Comparison of ENCODE assay signal across 10 cellular contexts in the genomic region with DNA sequence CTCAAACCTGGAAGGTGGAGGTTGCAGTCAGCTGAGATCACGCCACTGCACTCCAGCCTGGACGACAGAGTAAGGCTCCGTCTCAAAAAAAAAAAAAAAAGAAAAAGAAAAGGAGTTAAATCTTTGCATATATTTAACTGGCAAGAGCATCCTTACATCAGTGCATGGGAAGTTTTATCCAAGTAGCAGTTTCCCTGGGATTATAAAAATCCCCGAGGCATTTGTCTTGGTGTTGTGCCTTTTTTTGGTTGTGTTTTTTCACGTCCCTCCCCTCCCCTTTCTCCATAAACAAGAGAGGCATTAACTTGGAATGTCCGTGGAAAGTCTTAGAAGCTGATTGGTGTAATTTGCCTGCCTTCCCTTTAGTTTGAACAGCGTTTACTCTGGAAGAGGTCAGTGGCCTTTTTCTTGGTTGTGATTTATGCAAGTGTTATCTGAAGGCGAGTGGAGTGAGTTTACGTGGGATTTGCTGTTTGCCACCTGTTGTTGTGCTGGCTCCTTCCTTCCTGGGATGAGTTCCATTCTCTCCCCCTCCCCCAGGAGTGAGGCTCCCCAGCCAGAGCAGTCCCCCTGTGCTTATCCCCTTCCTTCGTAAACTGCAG. TPM values are rescaled to one million over a fixed set of nuclear protein-coding genes. Genes with fewer than 3 reads are reported as not detected.
A peak's percentile ranks its signal among the peaks of the same experiment; 100 is the strongest.
DNase-seq lines count a peak whose midpoint lies in the region; ATAC-seq, FAIRE-seq and TF ChIP-seq lines count a peak whose summit lies in the region.
"Had no signal": no experiment of that assay in that cellular context is flagged by ENCODE, and none has a peak within 500 bp of the region (broad histone marks: within the 10 kb centered on the region; RNA-seq: fewer than 3 reads in every experiment).

No MANE protein-coding gene starts in this region.

- peak overlapping the region; percentile 95 for H3K27ac ChIP-seq in colonic mucosa

- TF ChIP-seq CTCF in Loucy (conservative IDR thresholded peaks at IDR 0.05; ENCODE audit: low read length) (no peak), colonic mucosa (IDR thresholded peaks at IDR 0.05) (no peak)

- no peak overlapping the region for H2AFZ ChIP-seq in Loucy (ENCODE audit: low read length)

- H3K4me1 ChIP-seq in Loucy (ENCODE audit: insufficient read depth, low read length, poor library complexity, severe bottlenecking) = peaks cover 90% of the 10 kb centered on the region
- H3K4me1 ChIP-seq in colonic mucosa = peaks cover 36% of the 10 kb centered on the region

- peak; percentile 70 for DNase-seq in A172 (ENCODE audit: low spot score)
- no peak for DNase-seq in colonic mucosa
- peak; percentile 86 for DNase-seq in myocyte (ENCODE audit: low read depth)
- DNase-seq in NCI-H1092 (lab: John Stamatoyannopoulos, UW) = no peak
- no peak for DNase-seq in urothelium cell line (ENCODE audit: low spot score)
- DNase-seq in Ammon's horn (ENCODE audit: low spot score) = no peak
- DNase-seq: activated gamma-delta T cell treated with Interleukin-2 at 50 U/mL for 16 hours, GDM1 had no signal

- H3K27me3 ChIP-seq in Loucy (ENCODE audit: insufficient read depth, low read length, poor library complexity, severe bottlenecking) (no peaks in the 10 kb centered on the region), colonic mucosa (no peaks in the 10 kb centered on the region)

- peak overlapping the region; percentile 29 for H3K4me3 ChIP-seq in Loucy (ENCODE audit: low read length, poor library complexity, severe bottlenecking)
- no peak overlapping the region for H3K4me3 ChIP-seq in colonic mucosa

- H3K36me3 ChIP-seq in Loucy (ENCODE audit: insufficient read depth, low read length) = peaks cover 18% of the 10 kb centered on the region; the same call in 1 of the 2 replicates
- H3K36me3 ChIP-seq in colonic mucosa = no peaks in the 10 kb centered on the region

- FAIRE-seq in urothelium cell line (lab: Jason Lieb, UNC) = no peak

- H3K79me2 ChIP-seq in Loucy (ENCODE audit: insufficient read depth, low read length) = peaks cover 100% of the 10 kb centered on the region

- no peak for ATAC-seq in HG02840 (IDR thresholded peaks at IDR 0.05; ENCODE audit: low FRiP score, unreplicated experiment)

- peak overlapping the region; percentile 38 for H3K9ac ChIP-seq in Loucy (ENCODE audit: low read depth, low read length, poor library complexity, severe bottlenecking)
- H3K9ac ChIP-seq in colonic mucosa (ENCODE audit: low read depth in 2 of 2, low read length in 2 of 2) = peak overlapping the region; percentile 33 to 100

- peak overlapping the region; percentile 98 for H3K4me2 ChIP-seq in Loucy (ENCODE audit: low read depth, low read length, poor library complexity, severe bottlenecking)

- H3K9me3 ChIP-seq in Loucy (ENCODE audit: insufficient read depth, low read depth, low read length) (no peaks in the 10 kb centered on the region), colonic mucosa (no peaks in the 10 kb centered on the region)

- H3K9me2 ChIP-seq in Loucy (replicated peaks; ENCODE audit: low read depth, low read length) = no peaks in the 10 kb centered on the region

- H4K20me1 ChIP-seq in Loucy (ENCODE audit: insufficient read depth, low read length, poor library complexity, severe bottlenecking) = peaks cover 96% of the 10 kb centered on the region

- intact Hi-C loops in colonic mucosa (cut with DNase I) = no loop called here

- H3F3A ChIP-seq in Loucy (ENCODE audit: low read depth) = peaks cover 3% of the 10 kb centered on the region; the same call in 1 of the 2 replicates

RNA-seq across cellular contexts. Expression of a gene that starts 7.1 kb away (rescaled TPM):
- total RNA-seq in A172 (2014; rRNA removed; shearing (Covaris generic)) = 493 and 604 TPM in 2 replicates
- 1,000 to 10,000 TPM; 1,019 to 1,060 TPM for total RNA-seq in colonic mucosa
- total RNA-seq in myocyte = 350 and 441 TPM in 2 replicates
- 758 TPM for polyA plus RNA-seq in myocyte (2012)

RNA-seq across cellular contexts. Expression of a gene that starts 35.6 kb away (rescaled TPM):
- total RNA-seq in A172 (2014; rRNA removed; shearing (Covaris generic)) = 358 and 549 TPM in 2 replicates
- total RNA-seq in colonic mucosa = 100 to 1,000 TPM; 367 to 445 TPM
- 228 and 269 TPM in 2 replicates for total RNA-seq in myocyte
- polyA plus RNA-seq in myocyte (2012) = 276 TPM

RNA-seq across cellular contexts. Expression of a gene that starts 36.8 kb away (rescaled TPM):
- 0.72 and 1.4 TPM in 2 replicates for total RNA-seq in A172 (2014; rRNA removed; shearing (Covaris generic))
- total RNA-seq in colonic mucosa = 1 to 10 TPM; 2.6 to 4.9 TPM
- total RNA-seq in myocyte = 0.13 and 0.57 TPM in 2 replicates
- polyA plus RNA-seq in myocyte (2012) = 1.4 TPM

Comparison
In these comparisons a context has a peak if more than half of its experiments do, and no peak if none do; other contexts are left out.
1. DNase-seq: peak in A172 (single experiment) and myocyte (single experiment); none in colonic mucosa (single experiment), NCI-H1092 (single experiment), urothelium cell line (single experiment) and Ammon's horn (single experiment).